In genomic region chr6:159196430-159196829, GRCh38 we compare ENCODE assay signal across 16 cellular contexts. TPM values are rescaled to one million over a fixed set of nuclear protein-coding genes. Genes with fewer than 3 reads are reported as not detected.
A peak's percentile ranks its signal among the peaks of the same experiment; 100 is the strongest.
DNase-seq lines count a peak whose midpoint lies in the region; ATAC-seq, FAIRE-seq and TF ChIP-seq lines count a peak whose summit lies in the region.
"Had no signal": no experiment of that assay in that cellular context is flagged by ENCODE, and none has a peak within 500 bp of the region (broad histone marks: within the 10 kb centered on the region; RNA-seq: fewer than 3 reads in every experiment).

No MANE protein-coding gene starts in this region.

- H3K4me2 ChIP-seq in BLaER1 treated with 17β-estradiol and CSF1 and Interleukin-3, amounts not matched to agents 10 nM and 100 nM, result peak overlapping the region in 6 of 11 experiments; percentile 4 to 91 (median 16); a peak in 6 of 22 replicates
- H3K4me2 ChIP-seq in astrocyte (ENCODE audit: low read length) (no peak overlapping the region), osteoblast (ENCODE audit: insufficient read depth, low read length) (no peak overlapping the region)

- H3K79me2 ChIP-seq in astrocyte (ENCODE audit: insufficient read depth, low read length) (no peaks in the 10 kb centered on the region), osteoblast (ENCODE audit: insufficient read depth, low read length) (no peaks in the 10 kb centered on the region)

- H3K9me3 Mint-ChIP-seq in astrocyte (ENCODE audit: unreplicated experiment), result no peaks in the 10 kb centered on the region
- H3K9me3 Mint-ChIP-seq: CD8-positive, alpha-beta memory T cell had no signal

- no peaks in the 10 kb centered on the region for H3K36me3 Mint-ChIP-seq in astrocyte (ENCODE audit: low read depth, unreplicated experiment)
- H3K36me3 Mint-ChIP-seq: CD8-positive, alpha-beta memory T cell had no signal

- H3K27ac Mint-ChIP-seq in astrocyte (ENCODE audit: unreplicated experiment), result no peak overlapping the region
- H3K27ac Mint-ChIP-seq: B cell had no signal

- no peak for ATAC-seq in stimulated activated naive CD8-positive, alpha-beta T cell treated with anti-CD3 and anti-CD28 coated beads, Interleukin-15, Interleukin-2, amounts not matched to agents 100 U/mL and 50 U/mL, for 24 hours

- H3K9me3 ChIP-seq in BLaER1 treated with 17β-estradiol and CSF1 and Interleukin-3, amounts not matched to agents 10 nM and 100 nM (replicated peaks in 1 of 11), result peaks cover 0 to 9% (median 0%) of the 10 kb centered on the region in 11 experiments; a peak in 3 of 22 replicates
- H3K9me3 ChIP-seq in astrocyte (ENCODE audit: insufficient read depth, low read depth, low read length), result no peaks in the 10 kb centered on the region
- no peaks in the 10 kb centered on the region for H3K9me3 ChIP-seq in osteoblast (ENCODE audit: low read depth, low read length)
- H3K9me3 ChIP-seq: Caco-2, HAP-1 had no signal

- DNase-seq in CD1c-positive myeloid dendritic cell (ENCODE audit: extremely low spot score) (peak; percentile 13), NOMO-1 treated with DMSO at 0.1 percent for 48 hours (lab: John Stamatoyannopoulos, UW; ENCODE audit: unreplicated experiment) (peak; percentile 73), astrocyte (ENCODE audit: low read depth) (no peak), osteoblast (ENCODE audit: insufficient read length, low spot score, missing footprints) (no peak), ureter (ENCODE audit: low spot score) (no peak)
- DNase-seq in stimulated activated naive CD8-positive, alpha-beta T cell treated with anti-CD3 and anti-CD28 coated beads, Interleukin-15, Interleukin-2, amounts not matched to agents 100 U/mL and 50 U/mL, for 24 hours, result no peak
- DNase-seq: Caco-2; CD8-positive, alpha-beta memory T cell; DMS53; GF-D8 had no signal

- H3K4me1 ChIP-seq in BLaER1 treated with 17β-estradiol and CSF1 and Interleukin-3, amounts not matched to agents 10 nM and 100 nM, result peaks cover 26 to 42% (median 36%) of the 10 kb centered on the region in 10 experiments
- H3K4me1 ChIP-seq in astrocyte (ENCODE audit: insufficient read depth, low read length), result no peaks in the 10 kb centered on the region
- H3K4me1 ChIP-seq in osteoblast (ENCODE audit: insufficient read depth, low read length), result peaks cover 9% of the 10 kb centered on the region
- H3K4me1 ChIP-seq: Caco-2, HAP-1 had no signal

- no peaks in the 10 kb centered on the region for H3K27me3 ChIP-seq in BLaER1 treated with 17β-estradiol and CSF1 and Interleukin-3, amounts not matched to agents 10 nM and 100 nM
- H3K27me3 ChIP-seq in astrocyte (ENCODE audit: insufficient read depth, low read length), result no peaks in the 10 kb centered on the region
- H3K27me3 ChIP-seq in osteoblast (ENCODE audit: insufficient read depth, low read length), result no peaks in the 10 kb centered on the region

- H3K4me3 Mint-ChIP-seq in astrocyte (ENCODE audit: unreplicated experiment), result no peak overlapping the region
- H3K4me3 Mint-ChIP-seq: B cell; CD8-positive, alpha-beta memory T cell had no signal

- no peak overlapping the region for H3K9ac ChIP-seq in BLaER1 treated with 17β-estradiol and CSF1 and Interleukin-3, amounts not matched to agents 10 nM and 100 nM
- no peak overlapping the region for H3K9ac ChIP-seq in astrocyte (ENCODE audit: low read length)

- peak; percentile 26 for FAIRE-seq in astrocyte (lab: Jason Lieb, UNC)
- FAIRE-seq: A204.1, H1 had no signal

- no peak overlapping the region for H3K4me3 ChIP-seq in BLaER1 treated with 17β-estradiol and CSF1 and Interleukin-3, amounts not matched to agents 10 nM and 100 nM
- H3K4me3 ChIP-seq in astrocyte (ENCODE audit: insufficient read depth, low read depth, low read length), result no peak overlapping the region
- H3K4me3 ChIP-seq in osteoblast (ENCODE audit: insufficient read depth, low read length), result no peak overlapping the region
- H3K4me3 ChIP-seq: HAP-1 had no signal

- TF ChIP-seq CTCF in astrocyte (IDR thresholded peaks at IDR 0.05; ENCODE audit: insufficient read depth, low read depth, low read length), result no peak
- TF ChIP-seq CTCF in osteoblast (IDR thresholded peaks at IDR 0.05; ENCODE audit: extremely low read depth, low read depth, low read length), result no peak

- no peak overlapping the region for H2AFZ ChIP-seq in astrocyte (ENCODE audit: low read depth, low read length)
- H2AFZ ChIP-seq in osteoblast (ENCODE audit: low read length), result no peak overlapping the region

- H4K20me1 ChIP-seq in BLaER1 treated with 17β-estradiol and CSF1 and Interleukin-3, amounts not matched to agents 10 nM and 100 nM, result no peaks in the 10 kb centered on the region
- H4K20me1 ChIP-seq in astrocyte (ENCODE audit: insufficient read depth, low read length), result no peaks in the 10 kb centered on the region
- no peaks in the 10 kb centered on the region for H4K20me1 ChIP-seq in osteoblast (ENCODE audit: insufficient read depth, low read length)

- peak overlapping the region in 4 of 11 experiments; percentile 5 to 75 (median 39); a peak in 5 of 22 replicates for H3K27ac ChIP-seq in BLaER1 treated with 17β-estradiol and CSF1 and Interleukin-3, amounts not matched to agents 10 nM and 100 nM
- H3K27ac ChIP-seq in astrocyte (ENCODE audit: low read depth, low read length) (no peak overlapping the region), osteoblast (ENCODE audit: low read depth, low read length) (no peak overlapping the region)
- H3K27ac ChIP-seq: C4-2B had no signal

- H3K4me1 Mint-ChIP-seq in astrocyte (ENCODE audit: low read depth, unreplicated experiment), result peaks cover 11% of the 10 kb centered on the region
- H3K4me1 Mint-ChIP-seq: CD8-positive, alpha-beta memory T cell had no signal

- H3K36me3 ChIP-seq in BLaER1 treated with 17β-estradiol and CSF1 and Interleukin-3, amounts not matched to agents 10 nM and 100 nM, result no peaks in the 10 kb centered on the region
- H3K36me3 ChIP-seq in astrocyte (ENCODE audit: insufficient read depth, low read length) (no peaks in the 10 kb centered on the region), osteoblast (ENCODE audit: insufficient read depth, low read length) (no peaks in the 10 kb centered on the region)
- H3K36me3 ChIP-seq: HAP-1 had no signal

- H3K27me3 Mint-ChIP-seq in astrocyte (ENCODE audit: low read depth, unreplicated experiment), result peaks cover 9% of the 10 kb centered on the region

RNA-seq across cellular contexts. Expression of gene FNDC1, which starts 27.2 kb away (rescaled TPM):
- total RNA-seq in astrocyte (6.3 and 8.6 TPM in 2 replicates), osteoblast (24.2 and 34.2 TPM in 2 replicates), ureter (0.26 TPM)
- total RNA-seq: B cell, Caco-2 had no signal

Comparison
In these comparisons a context has a peak if more than half of its experiments do, and no peak if none do; other contexts are left out.
1. H3K4me2 ChIP-seq: peak in BLaER1 treated with 17β-estradiol and CSF1 and Interleukin-3, amounts not matched to agents 10 nM and 100 nM (6 of 11); none in astrocyte (single experiment) and osteoblast (single experiment).
2. DNase-seq: peak in CD1c-positive myeloid dendritic cell (single experiment) and NOMO-1 treated with DMSO at 0.1 percent for 48 hours (single experiment); none in astrocyte (single experiment), osteoblast (single experiment), stimulated activated naive CD8-positive, alpha-beta T cell treated with anti-CD3 and anti-CD28 coated beads, Interleukin-15, Interleukin-2, amounts not matched to agents 100 U/mL and 50 U/mL, for 24 hours (single experiment) and ureter (single experiment).